ENCODE assay signal across 9 cellular contexts in genomic region chr18:79644006-79644665, GRCh38. TPM values are rescaled to one million over a fixed set of nuclear protein-coding genes. Genes with fewer than 3 reads are reported as not detected.
A peak's percentile ranks its signal among the peaks of the same experiment; 100 is the strongest.
DNase-seq lines count a peak whose midpoint lies in the region; ATAC-seq, FAIRE-seq and TF ChIP-seq lines count a peak whose summit lies in the region.
"Had no signal": no experiment of that assay in that cellular context is flagged by ENCODE, and none has a peak within 500 bp of the region (broad histone marks: within the 10 kb centered on the region; RNA-seq: fewer than 3 reads in every experiment).

No MANE protein-coding gene starts in this region.

- no peak overlapping the region for H3K27ac ChIP-seq in foreskin keratinocyte
- no peak overlapping the region for H3K27ac ChIP-seq in ovary

- H3K4me1 Mint-ChIP-seq in type B pancreatic cell (ENCODE audit: unreplicated experiment): peaks cover 8% of the 10 kb centered on the region

- H3K36me3 ChIP-seq in ovary: no peaks in the 10 kb centered on the region

- intact Hi-C loops in ovary (cut with DNase I): loop anchor here (5.0 to 10.0 kb wide), 3 partner anchors 117 to 262 kb away; no protein-coding TSS in a partner anchor

- H3K4me3 Mint-ChIP-seq in type B pancreatic cell: no peak overlapping the region
- H3K4me3 Mint-ChIP-seq: T-helper 1 cell treated with Interleukin-12 subunit alpha and Interleukin-12 subunit beta and Interleukin-4 antibody, amounts not matched to agents 30 μg/mL and 1 μg/mL, for 36 hours had no signal

- H3K27me3 Mint-ChIP-seq in type B pancreatic cell: peaks cover 10% of the 10 kb centered on the region

- TF ChIP-seq POLR2A in ovary (IDR thresholded peaks at IDR 0.05): peak; percentile 19

- peaks cover 8% of the 10 kb centered on the region for H3K27me3 ChIP-seq in foreskin keratinocyte
- H3K27me3 ChIP-seq in ovary: no peaks in the 10 kb centered on the region

- no peak for FAIRE-seq in RCC 7860 (lab: Jason Lieb, UNC)

- peak; percentile 86 for ATAC-seq in foreskin keratinocyte

- H3K27ac Mint-ChIP-seq in type B pancreatic cell: peak overlapping the region; percentile 21
- H3K27ac Mint-ChIP-seq: T-helper 1 cell treated with Interleukin-12 subunit alpha and Interleukin-12 subunit beta and Interleukin-4 antibody, amounts not matched to agents 30 μg/mL and 1 μg/mL, for 36 hours had no signal

- peak; percentile 43 for DNase-seq in CMK (ENCODE audit: low read depth)
- DNase-seq in GM20000 (ENCODE audit: low spot score): peak; percentile 92
- DNase-seq in HUDEP-2 (lab: John Stamatoyannopoulos, UW; ENCODE audit: unreplicated experiment in 76 of 76): peak in 63 of 76 experiments; percentile 5 to 80 (median 55)
- DNase-seq in RCC 7860 (ENCODE audit: low spot score): peak; percentile 17
- DNase-seq in activated T-helper 1 cell treated with anti-CD3 and anti-CD28 coated beads, Interleukin-2, amount 50 U/mL, for 16 hours (ENCODE audit: low read depth in 1 of 2, low spot score in 1 of 2): peak; percentile 41 to 52
- peak; percentile 12 to 20 for DNase-seq in foreskin keratinocyte
- DNase-seq in ovary: peak; percentile 54 to 77 (median 73)
- no peak for DNase-seq in type B pancreatic cell (ENCODE audit: extremely low spot score, unreplicated experiment)

- H3K9me3 ChIP-seq in ovary: no peaks in the 10 kb centered on the region

- TF ChIP-seq CTCF in GM20000 (IDR thresholded peaks at IDR 0.05; ENCODE audit: extremely low read depth, missing control alignments) (peak; percentile 86), foreskin keratinocyte (conservative IDR thresholded peaks at IDR 0.05) (peak; percentile 91), ovary (IDR thresholded peaks at IDR 0.05) (peak; percentile 88 to 90 (median 89)), type B pancreatic cell (conservative IDR thresholded peaks at IDR 0.05) (peak; percentile 99)

- no peaks in the 10 kb centered on the region for H3K36me3 Mint-ChIP-seq in type B pancreatic cell

- no peak for TF ChIP-seq EP300 in ovary (IDR thresholded peaks at IDR 0.05)

- no peaks in the 10 kb centered on the region for H3K9me3 Mint-ChIP-seq in type B pancreatic cell
- H3K9me3 Mint-ChIP-seq: T-helper 1 cell treated with Interleukin-12 subunit alpha and Interleukin-12 subunit beta and Interleukin-4 antibody, amounts not matched to agents 30 μg/mL and 1 μg/mL, for 36 hours had no signal

- WGBS in ovary, 3 donors: 6 to 8% (median 7%) methylated on average over 22 of the region's 22 CpGs

- no peak overlapping the region for H3K4me3 ChIP-seq in ovary

- H3K4me1 ChIP-seq in foreskin keratinocyte: no peaks in the 10 kb centered on the region
- no peaks in the 10 kb centered on the region for H3K4me1 ChIP-seq in ovary (ENCODE audit: insufficient read depth)

RNA-seq across cellular contexts. Expression of gene CTDP1, which starts 35.5 kb away (rescaled TPM):
- total RNA-seq in foreskin keratinocyte: 15.0 and 15.2 TPM in 2 replicates
- polyA plus RNA-seq in foreskin keratinocyte: 12.1 and 13.5 TPM in 2 replicates
- 10 to 100 TPM in 6 of 7 donors, 1 to 10 TPM in 1; 9.3 to 15.2 (median 13.7) TPM for total RNA-seq in ovary
- polyA plus RNA-seq in ovary: 1 to 10 TPM; 2.5 to 8.3 TPM
- 21.1 and 27.6 TPM in 2 replicates for total RNA-seq in type B pancreatic cell (ENCODE audit: low replicate concordance)
